14 cellular contexts compared by ENCODE assay signal in the genomic region with DNA sequence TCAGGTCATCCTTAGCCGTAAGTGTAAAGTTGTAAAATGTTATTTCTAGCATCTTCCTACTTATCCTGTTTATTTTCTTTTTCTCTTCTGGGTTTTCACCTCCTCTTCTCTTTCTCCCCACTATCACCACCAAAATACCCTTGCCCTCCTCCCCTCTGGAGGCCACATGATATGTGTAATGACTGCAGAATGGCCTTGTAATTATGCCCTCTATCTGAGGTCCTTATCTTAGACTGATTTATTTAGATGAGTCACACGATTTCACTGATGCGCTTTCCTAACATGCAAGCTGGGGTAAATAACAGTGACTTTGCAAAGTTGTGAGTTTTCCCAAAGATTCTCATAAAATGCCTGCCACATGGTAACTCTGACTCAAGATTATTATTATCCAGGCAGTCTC.
A peak's percentile ranks its signal among the peaks of the same experiment; 100 is the strongest.
DNase-seq lines count a peak whose midpoint lies in the region; ATAC-seq lines count a peak whose summit lies in the region.
"Had no signal": no experiment of that assay in that cellular context is flagged by ENCODE, and none has a peak within 500 bp of the region (broad histone marks: within the 10 kb centered on the region; RNA-seq: fewer than 3 reads in every experiment).

No MANE protein-coding gene starts in this region.

- peak; percentile 11 for DNase-seq in AG20443 (ENCODE audit: low spot score)
- peak; percentile 68 for DNase-seq in LHCN-M2 (ENCODE audit: low read depth)
- peak; percentile 78 to 93 for DNase-seq in dermis microvascular lymphatic vessel endothelial cell (ENCODE audit: low read depth in 2 of 2)
- peak; percentile 40 for DNase-seq in non-pigmented ciliary epithelial cell (ENCODE audit: low read depth)
- DNase-seq in NCI-H2107 (lab: John Stamatoyannopoulos, UW) = no peak
- DNase-seq in MG63 = no peak
- no peak for DNase-seq in DMS53 (lab: John Stamatoyannopoulos, UW)
- DNase-seq: activated CD4-positive, CD25-positive, alpha-beta regulatory T cell; CD4-positive, alpha-beta T cell; KBM-7; NCI-H1694 treated with DMSO at 0.1 percent for 48 hours; stimulated activated CD4-positive, alpha-beta T cell treated with anti-CD3 and anti-CD28 coated beads, Interleukin-2, amount 100 ng/mL, for 48 hours had no signal

- no peaks in the 10 kb centered on the region for H3K9me3 ChIP-seq in MG63

- H3K27me3 ChIP-seq in MG63 = no peaks in the 10 kb centered on the region

- H3K4me3 ChIP-seq in MG63 = no peak overlapping the region

- ATAC-seq in GM21717 (IDR thresholded peaks at IDR 0.05; ENCODE audit: unreplicated experiment) = no peak
- ATAC-seq: stimulated activated memory B cell treated with anti-CD40 and anti-IgM and Interleukin-4, amounts not matched to agents 10 μg/mL and 1 μg/mL and 100 μg/mL, for 72 hours had no signal

- no peaks in the 10 kb centered on the region for H3K36me3 ChIP-seq in MG63

Comparison
In these comparisons a context has a peak if more than half of its experiments do, and no peak if none do; other contexts are left out.
1. DNase-seq: peak in AG20443 (single experiment), LHCN-M2 (single experiment), dermis microvascular lymphatic vessel endothelial cell (2 of 2) and non-pigmented ciliary epithelial cell (single experiment); none in NCI-H2107 (single experiment), MG63 (single experiment) and DMS53 (single experiment).